ENCODE assay signal across 8 cellular contexts in the genomic region with DNA sequence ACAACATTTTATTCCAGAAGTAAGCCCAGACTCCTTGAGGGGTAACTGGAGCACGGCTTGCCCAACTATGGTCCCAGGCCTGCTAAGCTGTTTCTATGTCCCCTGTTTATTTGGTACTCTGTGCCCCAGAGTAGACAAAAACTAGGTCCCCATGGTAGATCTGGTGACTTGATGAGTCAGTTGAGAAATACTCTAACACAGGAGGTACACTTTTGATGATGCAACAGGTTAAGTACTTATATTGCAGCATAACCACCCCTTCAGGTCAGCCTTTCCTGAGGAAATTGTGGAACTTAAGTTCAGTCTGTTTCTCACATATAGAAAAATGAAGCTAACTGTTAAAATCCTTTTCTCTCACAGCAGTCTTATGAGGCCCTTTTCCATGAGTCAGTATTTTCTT. TPM values are rescaled to one million over a fixed set of nuclear protein-coding genes. Genes with fewer than 3 reads are reported as not detected.
DNase-seq lines count a peak whose midpoint lies in the region; ATAC-seq and TF ChIP-seq lines count a peak whose summit lies in the region.

No MANE protein-coding gene starts in this region.

- peak overlapping the region; percentile 88 for H3K27ac Mint-ChIP-seq in T-helper 17 cell

- DNase-seq in HL-60 (ENCODE audit: low read depth in 1 of 2, low spot score in 1 of 2) (peak; percentile 63 to 73), T-helper 17 cell (no peak), fibroblast of the aortic adventitia (ENCODE audit: low read depth) (peak; percentile 76), right atrium auricular region (ENCODE audit: low spot score) (no peak), HAP-1 (ENCODE audit: low spot score in 2 of 2) (no peak), hepatic stellate cell (ENCODE audit: low spot score) (no peak)
- no peak for DNase-seq in stimulated activated naive CD8-positive, alpha-beta T cell treated with anti-CD3 and anti-CD28 coated beads, Interleukin-15, Interleukin-2, amounts not matched to agents 100 U/mL and 50 U/mL, for 24 hours

- peak; percentile 24 for ATAC-seq in T-helper 17 cell
- ATAC-seq in stimulated activated naive CD8-positive, alpha-beta T cell treated with anti-CD3 and anti-CD28 coated beads, Interleukin-15, Interleukin-2, amounts not matched to agents 100 U/mL and 50 U/mL, for 24 hours = peak; percentile 7
- no peak for ATAC-seq in GM18873 (IDR thresholded peaks at IDR 0.05; ENCODE audit: low FRiP score, unreplicated experiment)

- H3K27me3 Mint-ChIP-seq in T-helper 17 cell = no peaks in the 10 kb centered on the region

- TF ChIP-seq CTCF in HL-60 (IDR thresholded peaks at IDR 0.05; ENCODE audit: insufficient read depth, low read length) (no peak), fibroblast of the aortic adventitia (IDR thresholded peaks at IDR 0.05; ENCODE audit: insufficient read depth, low read length) (no peak), right atrium auricular region (IDR thresholded peaks at IDR 0.05) (no peak)

- H3K9me3 ChIP-seq in T-helper 17 cell (ENCODE audit: control insufficient read depth, low read length, poor library complexity, severe bottlenecking) = no peaks in the 10 kb centered on the region
- H3K9me3 ChIP-seq in right atrium auricular region = no peaks in the 10 kb centered on the region
- no peaks in the 10 kb centered on the region for H3K9me3 ChIP-seq in HAP-1

- peaks cover 10% of the 10 kb centered on the region for H3K36me3 Mint-ChIP-seq in T-helper 17 cell (ENCODE audit: low read depth)

- in situ Hi-C loops in HAP-1 (cut with MboI; ENCODE audit: low sequenced_read_pairs) = no loop called here

- H3K4me1 Mint-ChIP-seq in T-helper 17 cell = peaks cover 20% of the 10 kb centered on the region

- H3K4me3 ChIP-seq in HL-60 (replicated peaks; ENCODE audit: insufficient read depth, low read length) (no peak overlapping the region), fibroblast of the aortic adventitia (ENCODE audit: low read depth, low read length) (no peak overlapping the region), right atrium auricular region (no peak overlapping the region), HAP-1 (no peak overlapping the region)

- peak overlapping the region; percentile 73 for H3K27ac ChIP-seq in HL-60 (replicated peaks)
- peak overlapping the region in 1 of 2 donors; percentile 28 for H3K27ac ChIP-seq in right atrium auricular region

- H3K27me3 ChIP-seq in HL-60 (ENCODE audit: insufficient read depth, poor library complexity, severe bottlenecking) (no peaks in the 10 kb centered on the region), right atrium auricular region (no peaks in the 10 kb centered on the region), HAP-1 (ENCODE audit: low read depth) (no peaks in the 10 kb centered on the region)

- no peak overlapping the region for H3K4me3 Mint-ChIP-seq in T-helper 17 cell

- H3K36me3 ChIP-seq in right atrium auricular region (peaks cover 77% of the 10 kb centered on the region), HAP-1 (replicated peaks) (peaks cover 40% of the 10 kb centered on the region)

- H3K4me1 ChIP-seq in right atrium auricular region (peaks cover 0 to 5% of the 10 kb centered on the region in 2 donors), HAP-1 (no peaks in the 10 kb centered on the region)

RNA-seq across cellular contexts. Expression of a gene that starts 19.6 kb away (rescaled TPM):
- 10 to 100 TPM; 11.1 to 11.7 TPM for total RNA-seq in T-helper 17 cell
- total RNA-seq in fibroblast of the aortic adventitia (ENCODE audit: low replicate concordance) = 11.1 and 18.0 TPM in 2 replicates
- 1 to 10 TPM; 3.6 to 6.0 TPM for total RNA-seq in right atrium auricular region

RNA-seq across cellular contexts. Expression of a gene that starts 26.6 kb away (rescaled TPM):
- 10 to 100 TPM; 62.8 to 76.2 TPM for total RNA-seq in T-helper 17 cell
- 113 and 160 TPM in 2 replicates for total RNA-seq in fibroblast of the aortic adventitia (ENCODE audit: low replicate concordance)
- total RNA-seq in right atrium auricular region = 100 to 1,000 TPM in 1 of 2 donors, 10 to 100 TPM in 1; 85.7 to 112 TPM

Comparison
In these comparisons a context has a peak if more than half of its experiments do, and no peak if none do; other contexts are left out.
1. DNase-seq: peak in HL-60 (2 of 2) and fibroblast of the aortic adventitia (single experiment); none in T-helper 17 cell (0 of 3), stimulated activated naive CD8-positive, alpha-beta T cell treated with anti-CD3 and anti-CD28 coated beads, Interleukin-15, Interleukin-2, amounts not matched to agents 100 U/mL and 50 U/mL, for 24 hours (single experiment), right atrium auricular region (single experiment), HAP-1 (0 of 2) and hepatic stellate cell (single experiment).